Comparison of ENCODE assay signal across 29 cellular contexts in the genomic region with DNA sequence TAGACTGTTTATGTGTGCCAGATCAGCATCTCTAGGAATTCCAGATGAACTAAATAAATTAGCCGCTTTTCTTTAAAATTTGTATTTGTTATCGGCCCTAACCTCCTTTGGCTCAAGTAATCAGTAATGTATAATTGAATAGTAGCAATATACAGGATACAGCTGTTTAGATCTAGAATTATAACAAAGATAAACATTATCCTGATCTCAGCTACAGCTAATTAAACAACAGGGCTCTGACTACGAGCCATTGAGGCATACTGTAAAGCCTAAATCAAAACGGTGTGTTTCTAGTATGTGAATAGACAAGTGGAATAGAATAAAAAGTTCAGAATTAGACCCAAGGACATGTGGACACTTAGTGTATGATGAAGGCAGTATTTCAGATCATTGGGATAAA.
"Had no signal": no experiment of that assay in that cellular context is flagged by ENCODE, and none has a peak within 500 bp of the region (broad histone marks: within the 10 kb centered on the region; RNA-seq: fewer than 3 reads in every experiment).

No MANE protein-coding gene starts in this region.

- H3K36me3 ChIP-seq: gastrocnemius medialis had no signal

- H3K27ac Mint-ChIP-seq: endodermal cell, mesothelial cell of epicardium, naive B cell had no signal

- DNase-seq: dermis blood vessel endothelial cell; dorsolateral prefrontal cortex; effector CD4-positive, alpha-beta T cell; effector memory CD4-positive, alpha-beta T cell; endodermal cell; erythroblast; esophagus squamous epithelium; foreskin fibroblast; foreskin melanocyte; gastrocnemius medialis; glutamatergic neuron; head of caudate nucleus; heart right ventricle; hippocampal formation; left cardiac atrium; left lung; left ventricle myocardium superior; lower lobe of right lung; mesenchymal stem cell; mucosa of descending colon; naive B cell had no signal

- H3K9me3 Mint-ChIP-seq: endodermal cell, mesothelial cell of epicardium, naive B cell had no signal

- H3K4me1 ChIP-seq: esophagus squamous epithelium, gastrocnemius medialis, heart right ventricle, left lung, lower lobe of right lung had no signal

- H3K9me3 ChIP-seq: esophagus squamous epithelium, gastrocnemius medialis, heart right ventricle, left lung, lower lobe of right lung, mucosa of descending colon had no signal

- H3K4me1 Mint-ChIP-seq: endodermal cell, naive B cell had no signal

- H3K27me3 Mint-ChIP-seq: naive B cell had no signal

- H3K4me3 ChIP-seq: coronary artery, dorsolateral prefrontal cortex, esophagus squamous epithelium, gastrocnemius medialis, heart right ventricle, left lung, lower lobe of right lung, mucosa of descending colon had no signal

- H3K4me3 Mint-ChIP-seq: endodermal cell, mesothelial cell of epicardium, naive B cell had no signal

- H3K27me3 ChIP-seq: dorsolateral prefrontal cortex, esophagus squamous epithelium, gastrocnemius medialis, heart right ventricle, left lung had no signal

- ATAC-seq: esophagus mucosa, gastrocnemius medialis, heart right ventricle, left cardiac atrium, left lung, left ventricle myocardium superior, lower lobe of right lung, mucosa of descending colon had no signal

- FAIRE-seq: colon, endometrium, islet of Langerhans, keratinocyte had no signal

- H3K27ac ChIP-seq: coronary artery, dorsolateral prefrontal cortex, epithelial cell of prostate, esophagus squamous epithelium, gastrocnemius medialis, heart right ventricle, left lung, lower lobe of right lung had no signal
